1 cellular context compared by ENCODE assay signal in genomic region chr3:12706504-12707253, GRCh38.
TF ChIP-seq lines count a peak whose summit lies in the region.

No MANE protein-coding gene starts in this region.

TF ChIP-seq in HepG2, 621 proteins besides CTCF, POLR2A, EP300 and RAD21 (continued from another document and continues in another):
- TF ChIP-seq ZNF276 (CRISPR knock-in tag; IDR thresholded peaks at IDR 0.05; ENCODE audit: low read depth) (no peak), ZNF792 (CRISPR knock-in tag; IDR thresholded peaks at IDR 0.05) (peak; percentile 68; the same call in 1 of the 2 replicates), BCLAF1 (IDR thresholded peaks at IDR 0.05) (no peak), HOXA9 (CRISPR knock-in tag; IDR thresholded peaks at IDR 0.05; ENCODE audit: borderline replicate concordance) (no peak), HOMEZ (CRISPR knock-in tag; IDR thresholded peaks at IDR 0.05; ENCODE audit: low read depth) (no peak), MAF1 (CRISPR knock-in tag; IDR thresholded peaks at IDR 0.05; ENCODE audit: borderline replicate concordance) (no peak), HOXA5 (CRISPR knock-in tag; IDR thresholded peaks at IDR 0.05) (no peak), ZBTB7A (CRISPR knock-in tag; IDR thresholded peaks at IDR 0.05) (no peak), ZBTB26 (CRISPR knock-in tag; IDR thresholded peaks at IDR 0.05; ENCODE audit: borderline replicate concordance) (no peak), NFKBIZ (CRISPR knock-in tag; IDR thresholded peaks at IDR 0.05) (no peak), MAX (IDR thresholded peaks at IDR 0.05) (no peak), ATF1 (CRISPR knock-in tag; IDR thresholded peaks at IDR 0.05) (no peak), DMAP1 (CRISPR knock-in tag; IDR thresholded peaks at IDR 0.05) (no peak), GRHL1 (CRISPR knock-in tag; conservative IDR thresholded peaks at IDR 0.05) (no peak), NFRKB (IDR thresholded peaks at IDR 0.05) (no peak), SOX5 (CRISPR knock-in tag; IDR thresholded peaks at IDR 0.05; ENCODE audit: borderline replicate concordance) (0 out of 2 replicates have a peak, but pooled peaks have one; percentile 11), ZFP36L1 (CRISPR knock-in tag; IDR thresholded peaks at IDR 0.05) (no peak), NR2C2 (CRISPR knock-in tag; IDR thresholded peaks at IDR 0.05; ENCODE audit: borderline replicate concordance) (no peak), ZNF770 (CRISPR knock-in tag; IDR thresholded peaks at IDR 0.05) (no peak), ZNF496 (CRISPR knock-in tag; IDR thresholded peaks at IDR 0.05; ENCODE audit: insufficient replicate concordance) (no peak), MXD3 (CRISPR knock-in tag; IDR thresholded peaks at IDR 0.05) (no peak), ZNF790 (CRISPR knock-in tag; IDR thresholded peaks at IDR 0.05; ENCODE audit: borderline replicate concordance) (no peak), ZFYVE20 (CRISPR knock-in tag; IDR thresholded peaks at IDR 0.05; ENCODE audit: borderline replicate concordance, low read depth) (no peak), MNT (IDR thresholded peaks at IDR 0.05) (no peak), PCBP2 (optimal IDR thresholded peaks at IDR 0.05; ENCODE audit: low read depth, low read length, poor library complexity, severe bottlenecking) (no peak), ZNF605 (CRISPR knock-in tag; IDR thresholded peaks at IDR 0.05) (no peak), ONECUT2 (CRISPR knock-in tag; IDR thresholded peaks at IDR 0.05) (no peak), KLF9 (CRISPR knock-in tag; IDR thresholded peaks at IDR 0.05; ENCODE audit: low read depth) (no peak), NPAS2 (CRISPR knock-in tag; IDR thresholded peaks at IDR 0.05; ENCODE audit: borderline replicate concordance) (no peak), HNRNPH1 (optimal IDR thresholded peaks at IDR 0.05; ENCODE audit: low read depth, low read length) (no peak), ZNF572 (CRISPR knock-in tag; IDR thresholded peaks at IDR 0.05) (no peak), ZBTB10 (CRISPR knock-in tag; IDR thresholded peaks at IDR 0.05; ENCODE audit: borderline replicate concordance) (no peak), ZSCAN30 (CRISPR knock-in tag; IDR thresholded peaks at IDR 0.05) (no peak), STAG1 (CRISPR knock-in tag; IDR thresholded peaks at IDR 0.05) (peak; percentile 73), ZNF569 (CRISPR knock-in tag; IDR thresholded peaks at IDR 0.05; ENCODE audit: borderline replicate concordance) (no peak), TGIF2 (CRISPR knock-in tag; IDR thresholded peaks at IDR 0.05) (no peak), ZNF713 (CRISPR knock-in tag; IDR thresholded peaks at IDR 0.05) (no peak), YY1 (IDR thresholded peaks at IDR 0.05; ENCODE audit: insufficient read depth, insufficient replicate concordance, low read depth, low read length) (no peak), NFATC3 (CRISPR knock-in tag; IDR thresholded peaks at IDR 0.05) (no peak), ZNF577 (CRISPR knock-in tag; IDR thresholded peaks at IDR 0.05; ENCODE audit: borderline replicate concordance, low read depth) (no peak), NR3C1 (CRISPR knock-in tag; IDR thresholded peaks at IDR 0.05) (no peak), ZNF12 (CRISPR knock-in tag; IDR thresholded peaks at IDR 0.05) (no peak), ZNF282 (IDR thresholded peaks at IDR 0.05; ENCODE audit: partially characterized antibody) (no peak), ZFP37 (CRISPR knock-in tag; IDR thresholded peaks at IDR 0.05; ENCODE audit: borderline replicate concordance) (no peak), THAP7 (CRISPR knock-in tag; IDR thresholded peaks at IDR 0.05) (no peak), FOSL2 (CRISPR knock-in tag; IDR thresholded peaks at IDR 0.05) (peak; percentile 33), SRF (IDR thresholded peaks at IDR 0.05; ENCODE audit: low read depth, low read length) (no peak)
